In the genomic region with DNA sequence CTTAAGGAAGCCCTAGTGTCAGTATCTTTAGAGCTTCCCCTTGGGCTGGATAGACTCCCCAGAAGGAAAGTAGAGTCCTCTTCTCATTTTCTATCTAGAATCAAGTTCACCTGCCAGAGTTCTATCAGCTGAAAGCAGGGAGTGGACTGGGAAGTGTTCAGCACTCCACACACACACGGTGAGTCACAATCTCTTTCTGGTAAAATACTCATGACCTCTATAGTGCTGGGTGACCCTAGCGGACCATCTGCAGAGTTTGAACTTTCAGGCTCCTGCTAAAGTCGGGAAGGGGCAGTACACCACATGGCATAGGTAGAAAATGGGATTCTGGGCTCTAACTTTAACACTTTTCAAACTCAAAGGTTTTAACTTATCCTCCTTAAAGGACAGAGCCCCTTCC, we compare ENCODE assay signal across 34 cellular contexts. TPM values are rescaled to one million over a fixed set of nuclear protein-coding genes. Genes with fewer than 3 reads are reported as not detected.
DNase-seq lines count a peak whose midpoint lies in the region; ATAC-seq, FAIRE-seq and TF ChIP-seq lines count a peak whose summit lies in the region.
"Had no signal": no experiment of that assay in that cellular context is flagged by ENCODE, and none has a peak within 500 bp of the region (broad histone marks: within the 10 kb centered on the region; RNA-seq: fewer than 3 reads in every experiment).

No MANE protein-coding gene starts in this region.

- DNase-seq in Right ventricle myocardium superior, result no peak
- no peak for DNase-seq in right atrium auricular region (ENCODE audit: low spot score)
- peak; percentile 47 for DNase-seq in choroid plexus epithelial cell (ENCODE audit: low read depth)
- DNase-seq in heart right ventricle, result no peak
- no peak for DNase-seq in stimulated activated naive CD4-positive, alpha-beta T cell treated with Interleukin-2 at 50 U/mL for 16 hours (lab: John Stamatoyannopoulos, UW)
- DNase-seq in GM12892 (ENCODE audit: insufficient read length), result no peak
- DNase-seq in endothelial cell (ENCODE audit: low spot score), result no peak
- no peak for DNase-seq in MG63
- DNase-seq: activated CD4-positive, alpha-beta T cell treated with anti-CD3 and anti-CD28 coated beads for 1 hour; activated CD8-positive, alpha-beta T cell treated with anti-CD3 and anti-CD28 coated beads for 36 hours; AML-193; anterior cingulate cortex; Calu3; CD4-positive, CD25-positive, alpha-beta regulatory T cell; DMS79; HFFc6; NCI-H1417; NCI-H2029 treated with DMSO at 0.1 percent for 48 hours; NCI-H526 treated with DMSO at 0.1 percent for 48 hours; SIG-M5; stimulated activated CD4-positive, alpha-beta T cell treated with anti-CD3 and anti-CD28 coated beads, Interleukin-12 subunit alpha, Interleukin-12 subunit beta, amount 100 ng/mL, for 4 hours; stimulated activated CD4-positive, alpha-beta T cell treated with anti-CD3 and anti-CD28 coated beads, Interleukin-2, amount 100 ng/mL, for 48 hours; thyroid gland had no signal

- H3K36me3 ChIP-seq in right atrium auricular region (peaks cover 65% of the 10 kb centered on the region), heart right ventricle (peaks cover 0 to 94% (median 39%) of the 10 kb centered on the region in 9 donors), MG63 (peaks cover 52% of the 10 kb centered on the region)

- no peaks in the 10 kb centered on the region for H3K4me1 ChIP-seq in right atrium auricular region
- peaks cover 0 to 19% (median 5%) of the 10 kb centered on the region in 9 donors for H3K4me1 ChIP-seq in heart right ventricle
- H3K4me1 ChIP-seq: vagina had no signal

- no peak for TF ChIP-seq POLR2A in GM12892 (IDR thresholded peaks at IDR 0.05; ENCODE audit: low read depth, low read length)

- H3K27ac Mint-ChIP-seq in endothelial cell (ENCODE audit: unreplicated experiment), result no peak overlapping the region
- H3K27ac Mint-ChIP-seq: activated CD8-positive, alpha-beta T cell treated with anti-CD3 and anti-CD28 coated beads for 36 hours; activated naive CD8-positive, alpha-beta T cell had no signal

- H3K27ac ChIP-seq in right atrium auricular region (no peak overlapping the region), heart right ventricle (peak overlapping the region in 1 of 10 donors; percentile 50)
- H3K27ac ChIP-seq: coronary artery, KMS-11, thyroid gland, vagina had no signal

- H3K9me3 Mint-ChIP-seq in endothelial cell (ENCODE audit: unreplicated experiment), result no peaks in the 10 kb centered on the region
- H3K9me3 Mint-ChIP-seq: activated CD8-positive, alpha-beta T cell treated with anti-CD3 and anti-CD28 coated beads for 36 hours; activated T-helper 2 cell treated with anti-CD3 and anti-CD28 coated beads, Interferon-gamma antibody, Interleukin-2, Interleukin-4, amounts not matched to agents 10 μg/mL and 5 μg/mL and 100 μg/mL, durations not matched to agents 14 hours and 24 hours and 36 hours; CD4-positive, CD25-positive, alpha-beta regulatory T cell; GM23338; HFFc6 had no signal

- TF ChIP-seq CTCF in right atrium auricular region (IDR thresholded peaks at IDR 0.05), result no peak
- no peak for TF ChIP-seq CTCF in choroid plexus epithelial cell (conservative IDR thresholded peaks at IDR 0.05; ENCODE audit: low read depth, low read length)
- no peak for TF ChIP-seq CTCF in heart right ventricle (IDR thresholded peaks at IDR 0.05)
- no peak for TF ChIP-seq CTCF in endothelial cell (IDR thresholded peaks at IDR 0.05; ENCODE audit: unreplicated experiment)

- H3K4me3 Mint-ChIP-seq in endothelial cell (ENCODE audit: unreplicated experiment), result no peak overlapping the region
- H3K4me3 Mint-ChIP-seq: activated CD8-positive, alpha-beta T cell treated with anti-CD3 and anti-CD28 coated beads for 36 hours; activated naive CD8-positive, alpha-beta T cell; CD4-positive, CD25-positive, alpha-beta regulatory T cell; GM23338; HFFc6 had no signal

- WGBS in heart right ventricle, 2 donors, result 57 to 65% methylated on average over 3 of the region's 3 CpGs

- no peak overlapping the region for H3K4me3 ChIP-seq in right atrium auricular region
- no peak overlapping the region for H3K4me3 ChIP-seq in choroid plexus epithelial cell (ENCODE audit: low read depth, low read length)
- no peak overlapping the region for H3K4me3 ChIP-seq in heart right ventricle
- no peak overlapping the region for H3K4me3 ChIP-seq in MG63
- H3K4me3 ChIP-seq: coronary artery, GM23338, thyroid gland, vagina had no signal

- H3K36me3 Mint-ChIP-seq in endothelial cell (ENCODE audit: low read depth, unreplicated experiment), result peaks cover 41% of the 10 kb centered on the region

- intact Hi-C loops in Right ventricle myocardium superior (cut with DNase I), result no loop called here
- intact Hi-C loops in heart right ventricle (cut with DNase I), result no loop called here

- H3K27me3 ChIP-seq in right atrium auricular region (no peaks in the 10 kb centered on the region), heart right ventricle (no peaks in the 10 kb centered on the region), MG63 (no peaks in the 10 kb centered on the region)
- H3K27me3 ChIP-seq: thyroid gland, vagina had no signal

- H3K27me3 Mint-ChIP-seq in endothelial cell (ENCODE audit: unreplicated experiment), result no peaks in the 10 kb centered on the region
- H3K27me3 Mint-ChIP-seq: activated CD8-positive, alpha-beta T cell treated with anti-CD3 and anti-CD28 coated beads for 36 hours; activated naive CD8-positive, alpha-beta T cell; CD4-positive, CD25-positive, alpha-beta regulatory T cell had no signal

- no peaks in the 10 kb centered on the region for H3K9me3 ChIP-seq in right atrium auricular region
- H3K9me3 ChIP-seq in heart right ventricle, result no peaks in the 10 kb centered on the region
- H3K9me3 ChIP-seq in MG63, result no peaks in the 10 kb centered on the region
- H3K9me3 ChIP-seq: thyroid gland, vagina had no signal

- ATAC-seq in Right ventricle myocardium superior (ENCODE audit: poor library complexity) (peak; percentile 54), heart right ventricle (peak; percentile 38 to 85 (median 64))
- ATAC-seq: activated CD8-positive, alpha-beta T cell treated with anti-CD3 and anti-CD28 coated beads for 36 hours; esophagus mucosa; GM23338; left lobe of liver; sciatic nerve had no signal

- no peaks in the 10 kb centered on the region for H3K4me1 Mint-ChIP-seq in endothelial cell (ENCODE audit: unreplicated experiment)
- H3K4me1 Mint-ChIP-seq: GM23338 had no signal

- FAIRE-seq in GM12892 (lab: Jason Lieb, UNC), result no peak
- FAIRE-seq: HTR-8/SVneo, islet of Langerhans had no signal

RNA-seq across cellular contexts. Expression of a gene that starts 43.3 kb away (rescaled TPM):
- total RNA-seq in Right ventricle myocardium superior (13.0 TPM), right atrium auricular region (1 to 10 TPM; 7.4 to 8.9 TPM), heart right ventricle (10 to 100 TPM; 12.4 to 20.4 (median 17.3) TPM), endothelial cell (ENCODE audit: unreplicated experiment) (39.4 TPM)
- 1 to 10 TPM; 4.8 to 9.1 TPM for polyA plus RNA-seq in heart right ventricle
- polyA plus RNA-seq in GM12892 (2012; ENCODE audit: missing spikeins), result 9.2 TPM
- total RNA-seq in MG63 (2014; rRNA removed; shearing (Covaris generic); ENCODE audit: low replicate concordance), result 4.4 and 4.9 TPM in 2 replicates
